Comparison of ENCODE assay signal across 9 cellular contexts in genomic region chr17:6456914-6457687, GRCh38. TPM values are rescaled to one million over a fixed set of nuclear protein-coding genes. Genes with fewer than 3 reads are reported as not detected.
DNase-seq lines count a peak whose midpoint lies in the region; ATAC-seq, FAIRE-seq and TF ChIP-seq lines count a peak whose summit lies in the region.
"Had no signal": no experiment of that assay in that cellular context is flagged by ENCODE, and none has a peak within 500 bp of the region (broad histone marks: within the 10 kb centered on the region; RNA-seq: fewer than 3 reads in every experiment).

No MANE protein-coding gene starts in this region.

- DNase-seq in A549 (ENCODE audit: low read depth in 1 of 2, low spot score in 1 of 2) (peak; percentile 57 to 87), HPDE6-E6E7 (ENCODE audit: extremely low spot score) (peak; percentile 69), amniotic epithelial cell (ENCODE audit: low read depth) (peak; percentile 44), kidney tubule cell (ENCODE audit: low spot score) (peak; percentile 81), body of pancreas (no peak), tibial artery (no peak), esophagus muscularis mucosa (ENCODE audit: extremely low spot score) (no peak)
- DNase-seq: SHP77 treated with DMSO at 0.1 percent for 48 hours had no signal

- H3K27ac ChIP-seq in A549 (peak overlapping the region; percentile 32 to 41; a peak in 4 of 6 replicates), body of pancreas (no peak overlapping the region), tibial artery (no peak overlapping the region), esophagus muscularis mucosa (replicated peaks in 1 of 4) (peak overlapping the region in 2 of 4 donors; percentile 6 to 34)

- ATAC-seq in A549 (peak; percentile 58 to 68; a peak in 5 of 6 replicates), body of pancreas (no peak), HG03521 (IDR thresholded peaks at IDR 0.05; ENCODE audit: unreplicated experiment) (no peak)

- H3K4me3 ChIP-seq in A549 (no peak overlapping the region), body of pancreas (no peak overlapping the region), tibial artery (no peak overlapping the region), esophagus muscularis mucosa (no peak overlapping the region)

- POLR2A ChIA-PET in A549 (lab: Yijun Ruan, JAX), result no interaction called here

- no peaks in the 10 kb centered on the region for H3K27me3 ChIP-seq in body of pancreas
- peaks cover 0 to 31% of the 10 kb centered on the region in 2 donors for H3K27me3 ChIP-seq in tibial artery
- peaks cover 0 to 5% (median 0%) of the 10 kb centered on the region in 4 donors for H3K27me3 ChIP-seq in esophagus muscularis mucosa

- intact Hi-C loops in body of pancreas (cut with DNase I) (no loop called here), tibial artery (cut with DNase I; ENCODE audit: low total_unique reads) (no loop called here), esophagus muscularis mucosa (cut with DNase I) (no loop called here)

- TF ChIP-seq RAD21 in A549 (conservative IDR thresholded peaks at IDR 0.05 in 1 of 2, IDR thresholded peaks at IDR 0.05 in 1 of 2), result no peak

- WGBS in A549 (ENCODE audit: missing lambda C conversion rate), result 64% methylated on average over 14 of the region's 14 CpGs
- WGBS in body of pancreas, 2 donors, result 76 to 83% methylated on average over 13 to 14 of the region's 14 CpGs
- 71% methylated on average over 13 of the region's 14 CpGs for WGBS in esophagus muscularis mucosa

- H3K4me2 ChIP-seq in A549, result peak overlapping the region; percentile 48

- TF ChIP-seq CTCF in A549 (IDR thresholded peaks at IDR 0.05) (no peak), body of pancreas (IDR thresholded peaks at IDR 0.05) (no peak), tibial artery (IDR thresholded peaks at IDR 0.05) (no peak), esophagus muscularis mucosa (IDR thresholded peaks at IDR 0.05) (no peak)

- no peaks in the 10 kb centered on the region for H3K9me3 ChIP-seq in A549
- H3K9me3 ChIP-seq in body of pancreas, result no peaks in the 10 kb centered on the region
- H3K9me3 ChIP-seq in tibial artery, result no peaks in the 10 kb centered on the region
- no peaks in the 10 kb centered on the region for H3K9me3 ChIP-seq in esophagus muscularis mucosa

- CTCF ChIA-PET in A549 (lab: Yijun Ruan, JAX), result interaction anchor here (2.2 kb wide), 1 partner anchor 16 kb away, joined by 12 read pairs; no protein-coding TSS in a partner anchor

- no peak for TF ChIP-seq EP300 in A549 (IDR thresholded peaks at IDR 0.05)
- no peak for TF ChIP-seq EP300 in esophagus muscularis mucosa (IDR thresholded peaks at IDR 0.05)

- TF ChIP-seq POLR2A in A549 (IDR thresholded peaks at IDR 0.05; ENCODE audit: low read length) (no peak), body of pancreas (IDR thresholded peaks at IDR 0.05) (no peak), esophagus muscularis mucosa (IDR thresholded peaks at IDR 0.05; ENCODE audit: low read depth) (no peak)

- H3K4me1 ChIP-seq in A549 (peaks cover 18% of the 10 kb centered on the region), body of pancreas (no peaks in the 10 kb centered on the region), tibial artery (peaks cover 0 to 19% (median 12%) of the 10 kb centered on the region in 4 donors), esophagus muscularis mucosa (peaks cover 13 to 41% (median 26%) of the 10 kb centered on the region in 4 donors)

- no peaks in the 10 kb centered on the region for H3K36me3 ChIP-seq in body of pancreas (replicated peaks in 1 of 2; ENCODE audit: insufficient read depth in 1 of 2, low read depth in 2 of 2)
- peaks cover 0 to 3% (median 0%) of the 10 kb centered on the region in 3 donors for H3K36me3 ChIP-seq in tibial artery
- H3K36me3 ChIP-seq in esophagus muscularis mucosa, result peaks cover 0 to 43% (median 15%) of the 10 kb centered on the region in 4 donors

- FAIRE-seq in A549 (lab: Jason Lieb, UNC), result no peak

TF ChIP-seq in A549, 52 proteins besides CTCF, POLR2A, EP300 and RAD21:
- TF ChIP-seq HMGXB4 (CRISPR knock-in tag; IDR thresholded peaks at IDR 0.05; ENCODE audit: borderline replicate concordance), result no peak
- no peak for TF ChIP-seq FOSL2 (IDR thresholded peaks at IDR 0.05)
- peak; percentile 37 for TF ChIP-seq FOSL2 (CRISPR knock-in tag; IDR thresholded peaks at IDR 0.05)
- TF ChIP-seq CHD4 (IDR thresholded peaks at IDR 0.05; ENCODE audit: borderline replicate concordance), result no peak
- TF ChIP-seq ZNF302 (CRISPR knock-in tag; IDR thresholded peaks at IDR 0.05), result no peak

RNA-seq across cellular contexts. Expression of gene PIMREG, which starts 12.8 kb away (rescaled TPM):
- polyA plus RNA-seq in A549 (2011; rRNA removed) (25.4 and 26.3 TPM in 2 replicates), A549 (2017; fragmentation: RNase III; extraction: RNeasy Plus Mini Kit Qiagen cat#74134 plus additional on column Dnase treatment) (26.8 to 28.9 TPM (median 27.0 TPM) in 3 replicates)
- polyA plus RNA-seq in A549 (2012; cell fraction: cytosol; rRNA removed), result 54.7 and 67.3 TPM in 2 replicates
- 61.0 and 68.4 TPM in 2 replicates for polyA plus RNA-seq in A549 (2012; cell fraction: nucleus; rRNA removed)
- polyA minus RNA-seq in A549 (2011; rRNA and poly(A)+ RNA removed), result 12.5 and 16.1 TPM in 2 replicates
- total RNA-seq in body of pancreas (not detected), esophagus muscularis mucosa (under 1 TPM in 1 of 4 donors, not detected in 3; 0.80 TPM)

RNA-seq across cellular contexts. Expression of gene AIPL1, which starts 22.2 kb away (rescaled TPM):
- polyA plus RNA-seq in A549 (2011; rRNA removed), result not detected in 2 replicates
- polyA plus RNA-seq in A549 (2012; cell fraction: cytosol; rRNA removed), result not detected in 2 replicates
- polyA plus RNA-seq in A549 (2012; cell fraction: nucleus; rRNA removed), result 0.02 TPM in 1 of 2 replicates, not detected in the other
- polyA plus RNA-seq in A549 (2017; fragmentation: RNase III; extraction: RNeasy Plus Mini Kit Qiagen cat#74134 plus additional on column Dnase treatment), result not detected in 3 replicates
- polyA minus RNA-seq in A549 (2011; rRNA and poly(A)+ RNA removed), result not detected in 2 replicates
- total RNA-seq in body of pancreas, result not detected
- not detected for total RNA-seq in esophagus muscularis mucosa

Comparison
In these comparisons a context has a peak if more than half of its experiments do, and no peak if none do; other contexts are left out.
1. ATAC-seq: peak in A549 (2 of 2); none in body of pancreas (single experiment) and HG03521 (single experiment).
2. DNase-seq: peak in A549 (2 of 2), HPDE6-E6E7 (single experiment), amniotic epithelial cell (single experiment) and kidney tubule cell (single experiment); none in body of pancreas (0 of 4), tibial artery (0 of 2) and esophagus muscularis mucosa (single experiment).
3. H3K27ac ChIP-seq: peak in A549 (2 of 2); none in body of pancreas (0 of 4) and tibial artery (0 of 2).